19 cellular contexts compared by ENCODE assay signal in the genomic region with DNA sequence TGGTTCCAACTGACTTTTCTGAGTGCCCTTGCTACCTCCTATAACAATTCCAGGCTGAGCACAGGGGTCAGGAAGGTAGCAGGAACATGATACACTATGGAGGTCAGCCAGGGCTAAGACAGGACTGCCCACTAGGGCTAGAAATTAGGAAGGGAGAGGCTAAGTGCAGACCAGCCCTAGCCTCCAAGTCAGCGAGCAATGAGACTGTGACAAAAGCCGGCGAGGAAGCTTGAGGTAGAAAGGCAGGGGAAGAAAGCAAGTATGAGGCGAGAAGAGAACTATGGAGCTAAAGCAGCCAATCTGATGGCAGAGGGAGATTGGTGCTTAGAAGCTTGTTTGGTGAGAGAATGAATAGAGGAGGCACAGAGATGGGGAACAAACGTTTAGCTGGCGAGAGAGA.
"Had no signal": no experiment of that assay in that cellular context is flagged by ENCODE, and none has a peak within 500 bp of the region (broad histone marks: within the 10 kb centered on the region; RNA-seq: fewer than 3 reads in every experiment).

No MANE protein-coding gene starts in this region.

- H3K27ac Mint-ChIP-seq: activated naive CD8-positive, alpha-beta T cell; activated T-helper 2 cell treated with anti-CD3 and anti-CD28 coated beads, Interferon-gamma antibody, Interleukin-2, Interleukin-4, amounts not matched to agents 10 μg/mL and 5 μg/mL and 100 μg/mL, durations not matched to agents 14 hours and 24 hours and 36 hours; natural killer cell treated with Interleukin-12 subunit alpha and Interleukin-12 subunit beta and Interleukin-15 and Interleukin-18, amount 100 ng/mL, for 72 hours had no signal

- H3K9me3 ChIP-seq: colonic mucosa, upper lobe of right lung had no signal

- H3K4me1 ChIP-seq: colonic mucosa had no signal

- H3K27me3 ChIP-seq: colonic mucosa, upper lobe of right lung had no signal

- H3K4me3 Mint-ChIP-seq: activated naive CD8-positive, alpha-beta T cell; activated T-cell treated with anti-CD3 and anti-CD28 coated beads, Interleukin-2, amount 50 U/mL, for 4 hours; natural killer cell treated with Interleukin-12 subunit alpha and Interleukin-12 subunit beta and Interleukin-15 and Interleukin-18, amount 100 ng/mL, for 72 hours had no signal

- H3K4me2 ChIP-seq: smooth muscle cell had no signal

- H3K36me3 ChIP-seq: colonic mucosa had no signal

- H3K36me3 Mint-ChIP-seq: natural killer cell treated with Interleukin-12 subunit alpha and Interleukin-12 subunit beta and Interleukin-15 and Interleukin-18, amount 100 ng/mL, for 72 hours had no signal

- ATAC-seq: activated T-cell treated with anti-CD3 and anti-CD28 coated beads, Interleukin-2, amount 50 U/mL, for 4 hours; left ventricle myocardium superior; natural killer cell treated with Interleukin-12 subunit alpha and Interleukin-12 subunit beta and Interleukin-15 and Interleukin-18, amount 100 ng/mL, for 72 hours; sciatic nerve; upper lobe of right lung had no signal

- H3K4me3 ChIP-seq: colonic mucosa, SK-N-MC, smooth muscle cell, upper lobe of right lung had no signal

- H3K9me3 Mint-ChIP-seq: activated T-cell treated with anti-CD3 and anti-CD28 coated beads, Interleukin-2, amount 50 U/mL, for 4 hours; activated T-helper 2 cell treated with anti-CD3 and anti-CD28 coated beads, Interferon-gamma antibody, Interleukin-2, Interleukin-4, amounts not matched to agents 10 μg/mL and 5 μg/mL and 100 μg/mL, durations not matched to agents 14 hours and 24 hours and 36 hours; natural killer cell treated with Interleukin-12 subunit alpha and Interleukin-12 subunit beta and Interleukin-15 and Interleukin-18, amount 100 ng/mL, for 72 hours had no signal

- H3K27me3 Mint-ChIP-seq: activated naive CD8-positive, alpha-beta T cell; natural killer cell treated with Interleukin-12 subunit alpha and Interleukin-12 subunit beta and Interleukin-15 and Interleukin-18, amount 100 ng/mL, for 72 hours had no signal

- DNase-seq: activated CD8-positive, alpha-beta memory T cell treated with anti-CD3 and anti-CD28 coated beads, Interleukin-2, amount 50 U/mL, for 48 hours; activated naive CD4-positive, alpha-beta T cell; activated T-cell treated with anti-CD3 and anti-CD28 coated beads, Interleukin-2, amount 50 U/mL, for 4 hours; amniotic stem cell; colonic mucosa; hippocampal formation; kidney glomerular epithelial cell; left ventricle myocardium superior; mammary epithelial cell; stimulated activated CD4-positive, alpha-beta T cell treated with anti-CD3 and anti-CD28 coated beads, Interleukin-15, amount 100 ng/mL, for 24 hours; stimulated activated naive CD4-positive, alpha-beta T cell treated with Interleukin-2 at 50 U/mL for 16 hours; T-helper 2 cell; upper lobe of right lung had no signal

- H3K27ac ChIP-seq: colonic mucosa, SK-N-MC, upper lobe of right lung had no signal
